Comparison of ENCODE assay signal across 8 cellular contexts in genomic region chr3:128726691-128727031, GRCh38. TPM values are rescaled to one million over a fixed set of nuclear protein-coding genes. Genes with fewer than 3 reads are reported as not detected.
DNase-seq lines count a peak whose midpoint lies in the region; ATAC-seq and TF ChIP-seq lines count a peak whose summit lies in the region.

No MANE protein-coding gene starts in this region.

- peak overlapping the region; percentile 90 for H3K9ac ChIP-seq in SU-DHL-6 (ENCODE audit: low read length)

- H2AFZ ChIP-seq in SU-DHL-6 (ENCODE audit: low read depth, low read length, severe bottlenecking) = no peak overlapping the region

- no peaks in the 10 kb centered on the region for H3K9me3 ChIP-seq in SU-DHL-6 (ENCODE audit: insufficient read depth, low read length)
- no peaks in the 10 kb centered on the region for H3K9me3 ChIP-seq in left ventricle myocardium inferior (replicated peaks)

- H3K4me3 ChIP-seq in SU-DHL-6 (ENCODE audit: insufficient read depth, low read length, poor library complexity, severe bottlenecking) (peak overlapping the region; percentile 86), left ventricle myocardium inferior (peak overlapping the region; percentile 98), urinary bladder (ENCODE audit: low read depth, low read length) (peak overlapping the region; percentile 96)

- DNase-seq in G401 (ENCODE audit: low spot score) (peak; percentile 18), amygdala (lab: John Stamatoyannopoulos, UW) (peak in 36 of 56 donors; percentile 8 to 74 (median 35)), left ventricle myocardium inferior (peak; percentile 36), posterior cingulate gyrus (peak; percentile 33 to 95 (median 50))

- in situ Hi-C loops in G401 (cut with HindIII; ENCODE audit: low sequenced_read_pairs) = no loop called here

- ATAC-seq in HG03039 (IDR thresholded peaks at IDR 0.05; ENCODE audit: unreplicated experiment) (peak; percentile 12), GM19351 (IDR thresholded peaks at IDR 0.05; ENCODE audit: unreplicated experiment) (no peak)

- TF ChIP-seq CTCF in SU-DHL-6 (IDR thresholded peaks at IDR 0.05; ENCODE audit: insufficient read depth, low read length, poor library complexity, severe bottlenecking) (no peak), left ventricle myocardium inferior (IDR thresholded peaks at IDR 0.05; ENCODE audit: borderline replicate concordance) (no peak)

- peak overlapping the region; percentile 80 for H3K4me2 ChIP-seq in SU-DHL-6 (ENCODE audit: low read depth, low read length, poor library complexity, severe bottlenecking)

- intact Hi-C loops in left ventricle myocardium inferior (cut with micrococcal nuclease) (no loop called here), posterior cingulate gyrus (cut with DNase I) (loop anchor here (1.0 to 10.0 kb wide), 4 partner anchors 44 to 148 kb away; partner anchors contain the start of gene ACAD9)

- H3K36me3 ChIP-seq in SU-DHL-6 (ENCODE audit: low read length) (no peaks in the 10 kb centered on the region), left ventricle myocardium inferior (no peaks in the 10 kb centered on the region), urinary bladder (ENCODE audit: insufficient read depth) (no peaks in the 10 kb centered on the region)

- H3F3A ChIP-seq in SU-DHL-6 (ENCODE audit: insufficient read depth) = peaks cover 3% of the 10 kb centered on the region; the same call in 1 of the 2 replicates

- WGBS in urinary bladder = under 1% methylated on average over 24 of the region's 24 CpGs

- H4K20me1 ChIP-seq in SU-DHL-6 (ENCODE audit: low read depth, low read length) = peaks cover 24% of the 10 kb centered on the region

- no peaks in the 10 kb centered on the region for H3K27me3 ChIP-seq in SU-DHL-6 (ENCODE audit: low read length)
- no peaks in the 10 kb centered on the region for H3K27me3 ChIP-seq in left ventricle myocardium inferior (ENCODE audit: low read depth)

- H3K9me2 ChIP-seq in SU-DHL-6 (replicated peaks; ENCODE audit: insufficient read depth, low read length) = no peaks in the 10 kb centered on the region

- H3K27ac ChIP-seq in SU-DHL-6 (ENCODE audit: low read depth, low read length) (peak overlapping the region; percentile 39), left ventricle myocardium inferior (replicated peaks) (peak overlapping the region; percentile 97), urinary bladder (ENCODE audit: low read depth) (peak overlapping the region; percentile 94)

- H3K4me1 ChIP-seq in left ventricle myocardium inferior = peaks cover 61% of the 10 kb centered on the region
- peaks cover 2% of the 10 kb centered on the region for H3K4me1 ChIP-seq in urinary bladder (ENCODE audit: insufficient read depth)

- H3K79me2 ChIP-seq in SU-DHL-6 (ENCODE audit: insufficient read depth, low read length) = peaks cover 56% of the 10 kb centered on the region

RNA-seq across cellular contexts. Expression of gene RAB7A, which starts 0.7 kb away (rescaled TPM):
- total RNA-seq in G401 (2014; rRNA removed; shearing (Covaris generic)) = 114 and 168 TPM in 2 replicates
- total RNA-seq in left ventricle myocardium inferior = 242 TPM
- 38.0 TPM for total RNA-seq in urinary bladder
- 179 TPM for polyA plus RNA-seq in urinary bladder

Comparison
In these comparisons a context has a peak if more than half of its experiments do, and no peak if none do; other contexts are left out.
1. H3K27ac ChIP-seq: peak in every context shown above with its lines; median percentile 97 in left ventricle myocardium inferior; 94 in urinary bladder; 39 in SU-DHL-6.